Comparison of ENCODE assay signal across 12 cellular contexts in the genomic region with DNA sequence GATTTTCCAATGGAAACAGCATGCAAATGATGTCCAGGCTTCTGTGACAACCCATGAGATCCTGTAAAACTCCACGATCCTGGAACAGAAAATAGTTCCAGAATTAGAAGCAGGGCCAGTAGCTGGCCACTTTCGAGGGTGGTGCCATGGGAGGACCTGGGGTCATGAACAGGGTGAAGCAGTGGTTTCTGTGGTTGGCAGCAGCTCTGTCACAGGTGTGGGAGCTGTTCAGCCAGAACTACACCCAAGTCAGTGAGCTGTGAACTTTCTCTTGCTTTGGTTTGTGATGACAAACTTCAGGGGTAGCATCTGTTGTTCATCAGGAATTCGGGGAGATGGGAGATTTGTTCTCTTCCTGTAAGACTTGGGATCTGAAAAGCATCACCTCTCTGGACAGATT.
A peak's percentile ranks its signal among the peaks of the same experiment; 100 is the strongest.
DNase-seq lines count a peak whose midpoint lies in the region; ATAC-seq and TF ChIP-seq lines count a peak whose summit lies in the region.
"Had no signal": no experiment of that assay in that cellular context is flagged by ENCODE, and none has a peak within 500 bp of the region (broad histone marks: within the 10 kb centered on the region; RNA-seq: fewer than 3 reads in every experiment).

No MANE protein-coding gene starts in this region.

- peaks cover 0 to 6% of the 10 kb centered on the region in 2 donors for H3K9me3 ChIP-seq in right atrium auricular region
- no peaks in the 10 kb centered on the region for H3K9me3 ChIP-seq in vagina

- H3K4me1 ChIP-seq in right atrium auricular region (peaks cover 0 to 15% of the 10 kb centered on the region in 2 donors), vagina (peaks cover 18% of the 10 kb centered on the region)

- intact Hi-C loops in vagina (cut with DNase I), result no loop called here

- DNase-seq in SW480 (ENCODE audit: low spot score) (peak; percentile 53), right atrium auricular region (ENCODE audit: low spot score) (no peak), HuH-7 (ENCODE audit: low spot score) (no peak), vagina (ENCODE audit: extremely low spot score in 2 of 2) (no peak), HCEC 1CT (no peak)
- DNase-seq: activated CD4-positive, alpha-beta T cell treated with anti-CD3 and anti-CD28 coated beads for 1 hour; COR-L47; NCI-H1694 treated with DMSO at 0.1 percent for 48 hours had no signal

- no peak for TF ChIP-seq CTCF in right atrium auricular region (IDR thresholded peaks at IDR 0.05)
- no peak for TF ChIP-seq CTCF in vagina (IDR thresholded peaks at IDR 0.05)

- H3K27me3 ChIP-seq in right atrium auricular region, result no peaks in the 10 kb centered on the region
- H3K27me3 ChIP-seq in vagina, result no peaks in the 10 kb centered on the region

- peak; percentile 94 for ATAC-seq in GM18517 (IDR thresholded peaks at IDR 0.05; ENCODE audit: unreplicated experiment)
- ATAC-seq in GM21515 (IDR thresholded peaks at IDR 0.05; ENCODE audit: unreplicated experiment), result peak; percentile 99
- ATAC-seq in HG03097 (IDR thresholded peaks at IDR 0.05; ENCODE audit: low FRiP score, unreplicated experiment), result peak; percentile 99
- ATAC-seq: HCT116 had no signal

- TF ChIP-seq POLR2A in vagina (IDR thresholded peaks at IDR 0.05), result no peak

- H3K36me3 ChIP-seq in right atrium auricular region, result no peaks in the 10 kb centered on the region
- H3K36me3 ChIP-seq in vagina, result no peaks in the 10 kb centered on the region

- H3K27ac ChIP-seq in right atrium auricular region (no peak overlapping the region), vagina (no peak overlapping the region)

- H3K4me3 ChIP-seq in right atrium auricular region (no peak overlapping the region), vagina (no peak overlapping the region)
